In the genomic region with DNA sequence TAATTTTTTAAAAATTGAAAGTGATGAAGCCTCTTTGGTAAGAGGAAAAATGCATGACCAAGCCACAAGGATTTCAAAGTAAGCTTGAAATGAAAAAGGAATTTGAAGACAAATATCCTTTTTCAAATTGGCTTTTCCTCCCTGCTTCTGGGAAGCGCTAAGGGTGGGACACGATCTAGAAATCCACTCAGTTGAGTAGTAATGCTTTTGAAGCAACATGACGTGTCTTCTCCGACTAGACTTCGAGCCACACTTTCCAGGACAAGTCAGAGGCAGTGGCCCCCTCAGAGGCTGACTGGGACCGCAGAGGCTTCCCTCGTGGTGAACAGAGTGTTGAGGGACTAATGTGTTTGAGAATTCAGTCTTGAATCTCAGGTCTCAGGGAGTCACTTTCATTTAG, we compare ENCODE assay signal across 16 cellular contexts. TPM values are rescaled to one million over a fixed set of nuclear protein-coding genes. Genes with fewer than 3 reads are reported as not detected.
"Had no signal": no experiment of that assay in that cellular context is flagged by ENCODE, and none has a peak within 500 bp of the region (broad histone marks: within the 10 kb centered on the region; RNA-seq: fewer than 3 reads in every experiment).

No MANE protein-coding gene starts in this region.

- H3K36me3 ChIP-seq: cardiac muscle cell, suprapubic skin, upper lobe of right lung, WERI-Rb-1 had no signal

- DNase-seq: activated CD4-positive, alpha-beta T cell treated with anti-CD3 and anti-CD28 coated beads, Interleukin-2, amount 50 U/mL, for 48 hours; activated naive CD4-positive, alpha-beta T cell treated with anti-CD3 and anti-CD28 coated beads, Interleukin-2, amount 50 U/mL, for 16 hours; activated T-cell treated with anti-CD3 and anti-CD28 coated beads, Interleukin-2, amount 50 U/mL, for 24 hours; foreskin fibroblast; kidney glomerular epithelial cell; left ventricle myocardium superior; small intestine; stimulated activated naive CD8-positive, alpha-beta T cell treated with anti-CD3 and anti-CD28 coated beads, Interleukin-15, Interleukin-2, amounts not matched to agents 100 U/mL and 50 U/mL, for 24 hours; T-helper 17 cell; upper lobe of right lung; WERI-Rb-1 had no signal

- ATAC-seq: left ventricle myocardium superior; stimulated activated naive CD8-positive, alpha-beta T cell treated with anti-CD3 and anti-CD28 coated beads, Interleukin-15, Interleukin-2, amounts not matched to agents 100 U/mL and 50 U/mL, for 24 hours; T-helper 17 cell; upper lobe of right lung had no signal

- H3K9me3 ChIP-seq: suprapubic skin, upper lobe of right lung had no signal

- H3K27ac ChIP-seq: cardiac muscle cell, suprapubic skin, upper lobe of right lung, WERI-Rb-1 had no signal

- H3K4me1 ChIP-seq: upper lobe of right lung had no signal

- H3K27me3 ChIP-seq: cardiac muscle cell, suprapubic skin, upper lobe of right lung had no signal

- H3K4me3 ChIP-seq: cardiac muscle cell, suprapubic skin, upper lobe of right lung had no signal

RNA-seq across cellular contexts. Expression of a gene that starts 51.0 kb away (rescaled TPM):
- total RNA-seq: cardiac muscle cell, left ventricle myocardium superior, mesenteric fat pad, neural crest cell, osteocyte, suprapubic skin, T-helper 17 cell, upper lobe of right lung had no signal
- polyA plus RNA-seq: cardiac muscle cell, small intestine had no signal
